Comparison of ENCODE assay signal across 8 cellular contexts in genomic region chr3:146160964-146161724, GRCh38. TPM values are rescaled to one million over a fixed set of nuclear protein-coding genes. Genes with fewer than 3 reads are reported as not detected.
DNase-seq lines count a peak whose midpoint lies in the region; ATAC-seq and TF ChIP-seq lines count a peak whose summit lies in the region.

Gene PLOD2, minus strand, starts transcription at chr3:146161184. Its CDS starts 195 bp downstream, at chr3:146160989.

- no peaks in the 10 kb centered on the region for H3K36me3 Mint-ChIP-seq in CD8-positive, alpha-beta T cell

- ATAC-seq in CD8-positive, alpha-beta T cell, result no peak
- peak; percentile 64 for ATAC-seq in GM19023 (IDR thresholded peaks at IDR 0.05; ENCODE audit: unreplicated experiment)
- peak; percentile 71 for ATAC-seq in HG03354 (IDR thresholded peaks at IDR 0.05; ENCODE audit: poor library complexity, severe bottlenecking, unreplicated experiment)

- H3K27ac Mint-ChIP-seq in CD8-positive, alpha-beta T cell, result no peak within 1 kb of the TSS

- H3K9me3 Mint-ChIP-seq in CD8-positive, alpha-beta T cell, result no peaks in the 10 kb centered on the region

- no peak for DNase-seq in CD8-positive, alpha-beta T cell
- peak in 2 of 3 donors; percentile 82 to 88 for DNase-seq in Peyer's patch
- DNase-seq in brain pericyte (ENCODE audit: low read depth, low spot score), result peak; percentile 50
- peak in 47 of 51 donors; percentile 31 to 86 (median 58) for DNase-seq in hypothalamus (lab: John Stamatoyannopoulos, UW)
- DNase-seq in pulmonary artery endothelial cell (ENCODE audit: low read depth, low spot score), result peak; percentile 66
- DNase-seq in effector CD8-positive, alpha-beta T cell (lab: John Stamatoyannopoulos, UW), result no peak

- peak within 1 kb of the TSS; percentile 59 for H3K4me3 Mint-ChIP-seq in CD8-positive, alpha-beta T cell

- H3K9me3 ChIP-seq in CD8-positive, alpha-beta T cell (ENCODE audit: low read length), result no peaks in the 10 kb centered on the region
- H3K9me3 ChIP-seq in Peyer's patch, result no peaks in the 10 kb centered on the region

- TF ChIP-seq CTCF in CD8-positive, alpha-beta T cell (IDR thresholded peaks at IDR 0.05), result no peak
- TF ChIP-seq CTCF in Peyer's patch (IDR thresholded peaks at IDR 0.05), result peak in 2 of 6 experiments; percentile 7 to 15

- H3K4me1 ChIP-seq in CD8-positive, alpha-beta T cell (ENCODE audit: insufficient read depth, low read length), result no peaks in the 10 kb centered on the region
- peaks cover 0 to 22% (median 3%) of the 10 kb centered on the region in 4 donors for H3K4me1 ChIP-seq in Peyer's patch

- CTCF ChIA-PET in CD8-positive, alpha-beta T cell (lab: Charles Lee), result no interaction called here

- peak within 1 kb of the TSS; percentile 13 for H3K4me3 ChIP-seq in CD8-positive, alpha-beta T cell (ENCODE audit: low read depth, low read length)
- peak within 1 kb of the TSS; percentile 42 to 79 (median 66) for H3K4me3 ChIP-seq in Peyer's patch

- H3K27me3 ChIP-seq in CD8-positive, alpha-beta T cell (ENCODE audit: insufficient read depth, low read length), result peaks cover 9% of the 10 kb centered on the region
- H3K27me3 ChIP-seq in Peyer's patch, result no peaks in the 10 kb centered on the region

- peak; percentile 91 to 95 for TF ChIP-seq POLR2A in Peyer's patch (IDR thresholded peaks at IDR 0.05)

- H3K4me1 Mint-ChIP-seq in CD8-positive, alpha-beta T cell (ENCODE audit: low read depth), result peaks cover 12% of the 10 kb centered on the region

- no peaks in the 10 kb centered on the region for H3K36me3 ChIP-seq in CD8-positive, alpha-beta T cell (ENCODE audit: insufficient read depth, low read length)
- no peaks in the 10 kb centered on the region for H3K36me3 ChIP-seq in Peyer's patch

- peaks cover 34% of the 10 kb centered on the region for H3K27me3 Mint-ChIP-seq in CD8-positive, alpha-beta T cell (ENCODE audit: low read depth)

- intact Hi-C loops in CD8-positive, alpha-beta T cell (cut with DNase I, micrococcal nuclease), result no loop called here

- no peak within 1 kb of the TSS for H3K27ac ChIP-seq in CD8-positive, alpha-beta T cell (ENCODE audit: low read depth, low read length)
- peak within 1 kb of the TSS; percentile 72 to 97 (median 92) for H3K27ac ChIP-seq in Peyer's patch

- POLR2A ChIA-PET in CD8-positive, alpha-beta T cell (lab: Charles Lee), result no interaction called here

RNA-seq across cellular contexts. Expression of gene PLOD2, which starts in this region (rescaled TPM):
- total RNA-seq in CD8-positive, alpha-beta T cell, result not detected
- total RNA-seq in Peyer's patch, result 10 to 100 TPM in 3 of 4 donors, 1 to 10 TPM in 1; 9.9 to 78.8 (median 56.0) TPM
- 312 and 355 TPM in 2 replicates for total RNA-seq in pulmonary artery endothelial cell

Comparison
In these comparisons a context has a peak if more than half of its experiments do, and no peak if none do; other contexts are left out.
1. RNA of gene PLOD2 (total RNA-seq): 312 to 355 TPM in pulmonary artery endothelial cell and 9.9 to 78.8 TPM in Peyer's patch; not detected in CD8-positive, alpha-beta T cell; every median in the first group is over 10 times any median in the second.
2. DNase-seq: peak in Peyer's patch (2 of 3), brain pericyte (single experiment), hypothalamus (47 of 51) and pulmonary artery endothelial cell (single experiment); none in CD8-positive, alpha-beta T cell (0 of 7) and effector CD8-positive, alpha-beta T cell (single experiment).